19 cellular contexts compared by ENCODE assay signal in the genomic region with DNA sequence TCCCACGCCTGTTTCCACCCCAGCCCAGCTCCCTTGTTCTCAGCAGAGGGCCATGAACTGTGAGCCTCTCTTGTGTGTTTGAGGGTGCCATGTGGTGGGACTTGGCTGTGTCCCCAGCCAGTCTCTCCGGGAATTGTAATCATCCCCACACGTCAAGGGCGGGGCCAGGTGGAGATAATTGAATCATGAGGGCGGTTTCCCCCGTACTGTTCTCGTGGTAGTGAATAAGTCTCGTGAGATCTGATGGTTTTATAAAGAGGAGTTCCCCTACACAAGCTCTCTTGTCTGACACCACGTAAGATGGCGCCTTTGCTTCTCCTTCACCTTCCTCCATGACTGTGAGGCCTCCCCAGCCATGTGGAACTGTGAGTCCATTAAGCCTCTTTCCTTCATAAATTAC. TPM values are rescaled to one million over a fixed set of nuclear protein-coding genes. Genes with fewer than 3 reads are reported as not detected.
A peak's percentile ranks its signal among the peaks of the same experiment; 100 is the strongest.
DNase-seq lines count a peak whose midpoint lies in the region; ATAC-seq, FAIRE-seq and TF ChIP-seq lines count a peak whose summit lies in the region.
"Had no signal": no experiment of that assay in that cellular context is flagged by ENCODE, and none has a peak within 500 bp of the region (broad histone marks: within the 10 kb centered on the region; RNA-seq: fewer than 3 reads in every experiment).

No MANE protein-coding gene starts in this region.

- peak; percentile 76 for TF ChIP-seq POLR2A in K562 (conservative IDR thresholded peaks at IDR 0.05)

- no peaks in the 10 kb centered on the region for H3K9me1 ChIP-seq in K562 (ENCODE audit: control insufficient read depth, insufficient read depth, low read length)

- peaks cover 4% of the 10 kb centered on the region for H3K27me3 Mint-ChIP-seq in HFFc6 (ENCODE audit: insufficient read depth)
- H3K27me3 Mint-ChIP-seq in nephron progenitor cell (ENCODE audit: low read depth, poor library complexity) = peaks cover 6% of the 10 kb centered on the region

- FAIRE-seq in K562 (lab: Jason Lieb, UNC) = no peak
- FAIRE-seq: D721Med, HepG2 had no signal

- peak; percentile 71 for ATAC-seq in K562
- ATAC-seq in HG03139 (IDR thresholded peaks at IDR 0.05; ENCODE audit: unreplicated experiment) = no peak
- ATAC-seq: HepG2 had no signal

- H3K9ac ChIP-seq in K562 (ENCODE audit: insufficient read depth in 1 of 2, low read depth in 2 of 2, low read length in 2 of 2) = peak overlapping the region; percentile 39 to 84; a peak in 3 of 4 replicates
- H3K9ac ChIP-seq: GM23248, SK-N-SH had no signal

- H3K9me3 Mint-ChIP-seq in HFFc6 (no peaks in the 10 kb centered on the region), nephron progenitor cell (no peaks in the 10 kb centered on the region)
- H3K9me3 Mint-ChIP-seq: CD4-positive, alpha-beta memory T cell had no signal

- peak; percentile 5 for DNase-seq in COR-L47 (lab: John Stamatoyannopoulos, UW)
- DNase-seq in HFFc6 = no peak
- peak in 2 of 4 experiments; percentile 30 to 42 for DNase-seq in K562 (ENCODE audit: extremely low read depth in 1 of 4, low spot score in 3 of 4)
- no peak for DNase-seq in nephron progenitor cell
- DNase-seq in OCI-M2 (lab: John Stamatoyannopoulos, UW; ENCODE audit: unreplicated experiment) = no peak
- no peak for DNase-seq in SHP77 (lab: John Stamatoyannopoulos, UW)
- DNase-seq in NCI-H146 (lab: John Stamatoyannopoulos, UW) = no peak
- DNase-seq: BE2C; CD4-positive, alpha-beta memory T cell; GM23248; Karpas-422; NCI-H2029 treated with DMSO at 0.1 percent for 48 hours; NCI-H226; NCI-H526 treated with DMSO at 0.1 percent for 48 hours; PC-9; SK-N-SH had no signal

- H2AFZ ChIP-seq in K562 (ENCODE audit: low read depth, low read length) = peak overlapping the region; percentile 83
- H2AFZ ChIP-seq: GM23248, PC-9 had no signal

- TF ChIP-seq CTCF in HFFc6 (IDR thresholded peaks at IDR 0.05) = no peak
- TF ChIP-seq CTCF in K562 (IDR thresholded peaks at IDR 0.05 in 2 of 3, conservative IDR thresholded peaks at IDR 0.05 in 1 of 3; ENCODE audit: insufficient read depth in 2 of 3, low read depth in 1 of 3, low read length in 3 of 3) = no peak
- no peak for TF ChIP-seq CTCF in nephron progenitor cell (IDR thresholded peaks at IDR 0.05)

- no peaks in the 10 kb centered on the region for H3K36me3 Mint-ChIP-seq in HFFc6 (ENCODE audit: low read depth)
- H3K36me3 Mint-ChIP-seq in nephron progenitor cell (ENCODE audit: low read depth) = no peaks in the 10 kb centered on the region

- no peaks in the 10 kb centered on the region for H3K36me3 ChIP-seq in K562 (ENCODE audit: control insufficient read depth, insufficient read depth, low read length)
- H3K36me3 ChIP-seq: BE2C had no signal

- no peaks in the 10 kb centered on the region for H3K79me2 ChIP-seq in K562 (ENCODE audit: control insufficient read depth, insufficient read depth, low read length)

- no peaks in the 10 kb centered on the region for H4K20me1 ChIP-seq in K562 (replicated peaks; ENCODE audit: control insufficient read depth, insufficient read depth, low read length)

- H3K4me1 Mint-ChIP-seq in HFFc6 (ENCODE audit: low read depth) = peaks cover 19% of the 10 kb centered on the region
- H3K4me1 Mint-ChIP-seq in nephron progenitor cell = peaks cover 33% of the 10 kb centered on the region
- H3K4me1 Mint-ChIP-seq: CD4-positive, alpha-beta memory T cell had no signal

- peak overlapping the region; percentile 13 for H3K4me3 ChIP-seq in K562
- H3K4me3 ChIP-seq: GM23248, PC-9 had no signal

- TF ChIP-seq RAD21 in K562 (CRISPR knock-in tag; conservative IDR thresholded peaks at IDR 0.05 in 1 of 2, IDR thresholded peaks at IDR 0.05 in 1 of 2) = no peak

- CTCF ChIA-PET in K562 (lab: Yijun Ruan, JAX; ENCODE audit: low intra/inter-chr PET ratio) = no interaction called here

- H3K4me1 ChIP-seq in K562 (replicated peaks in 1 of 2; ENCODE audit: control insufficient read depth in 2 of 2, insufficient read depth in 2 of 2, low read length in 2 of 2) = peaks cover 0 to 48% of the 10 kb centered on the region in 2 experiments; a peak in 2 of 5 replicates

- peak overlapping the region; percentile 1; the same call in 1 of the 3 replicates for H3K27ac ChIP-seq in K562 (ENCODE audit: extremely low read depth, low read depth, low read length)
- H3K27ac ChIP-seq: GM23248, PC-9 had no signal

- peak overlapping the region; percentile 51 for H3K4me2 ChIP-seq in K562 (ENCODE audit: insufficient read depth, low read length)
- H3K4me2 ChIP-seq: PC-9, SK-N-SH had no signal

- H3K27ac Mint-ChIP-seq in HFFc6 (peak overlapping the region; percentile 29; the same call in 1 of the 2 replicates), nephron progenitor cell (peak overlapping the region; percentile 83)

- intact Hi-C loops in K562 (cut with micrococcal nuclease) = loop anchor here (10.0 kb wide), 1 partner anchor 66 kb away; no protein-coding TSS in a partner anchor

- POLR2A ChIA-PET in K562 (lab: Yijun Ruan, JAX) = interaction anchor here (1.0 to 2.5 kb wide), 2 partner anchors 9 to 10 kb away, joined by 3 to 19 read pairs; no protein-coding TSS in a partner anchor

- peaks cover 18 to 48% of the 10 kb centered on the region in 2 experiments; a peak in 4 of 5 replicates for H3K27me3 ChIP-seq in K562 (ENCODE audit: control insufficient read depth in 2 of 2, insufficient read depth in 2 of 2, low read length in 2 of 2)
- H3K27me3 ChIP-seq: BE2C had no signal

- WGBS in K562 (ENCODE audit: insufficient coverage, low coverage, missing lambda C conversion rate) = 7% methylated on average over 10 of the region's 10 CpGs

- no peak for TF ChIP-seq EP300 in K562 (IDR thresholded peaks at IDR 0.05; ENCODE audit: low read length)

- no peaks in the 10 kb centered on the region for H3K9me3 ChIP-seq in K562 (replicated peaks; ENCODE audit: control insufficient read depth, insufficient read depth, low read depth, low read length)
- H3K9me3 ChIP-seq: BE2C, SK-N-SH had no signal

- no TSS peak for BruUV-seq in K562 (replicated peaks; lab: Mats Ljungman, UMichigan)

- in situ Hi-C loops in K562 (cut with MboI) = no loop called here

- H3K4me3 Mint-ChIP-seq in HFFc6 (no peak overlapping the region), nephron progenitor cell (no peak overlapping the region)
- H3K4me3 Mint-ChIP-seq: CD4-positive, alpha-beta memory T cell had no signal

TF ChIP-seq in K562, 482 proteins besides CTCF, POLR2A, EP300 and RAD21 (continues in another document):
- TF ChIP-seq POLR2B (IDR thresholded peaks at IDR 0.05; ENCODE audit: low read depth, partially characterized antibody) (peak; percentile 26), ZNF175 (CRISPR knock-in tag; IDR thresholded peaks at IDR 0.05; ENCODE audit: low read depth) (no peak), C11orf30 (IDR thresholded peaks at IDR 0.05; ENCODE audit: low read depth) (no peak), ATF1 (CRISPR knock-in tag; IDR thresholded peaks at IDR 0.05) (no peak), ATF1 (tag; IDR thresholded peaks at IDR 0.05) (0 out of 2 replicates have a peak, but pooled peaks have one; percentile 24), TEAD4 (IDR thresholded peaks at IDR 0.05; ENCODE audit: low read length) (peak; percentile 11; the same call in 1 of the 2 replicates), TEAD4 (CRISPR knock-in tag; IDR thresholded peaks at IDR 0.05; ENCODE audit: borderline replicate concordance) (no peak), ZNF79 (CRISPR knock-in tag; IDR thresholded peaks at IDR 0.05; ENCODE audit: low read depth) (no peak)

RNA-seq across cellular contexts. Expression of a gene that starts 57.2 kb away (rescaled TPM):
- 100 to 1,000 TPM; 426 to 514 (median 467) TPM for total RNA-seq in HFFc6 (2021; fragmentation: NEBNext Ultra II Directional; extraction: Animal tissue kit (Norgen Biotek cat#: 25700))
- 3.1 and 5.2 TPM in 2 replicates for total RNA-seq in K562 (2011; cell fraction: chromatin; rRNA removed; ENCODE audit: low replicate concordance)
- total RNA-seq in K562 (2011; cell fraction: nucleolus; rRNA removed) = 4.2 and 5.5 TPM in 2 replicates
- 1.4 and 2.1 TPM in 2 replicates for total RNA-seq in K562 (2011; cell fraction: nucleoplasm; rRNA removed)
- total RNA-seq in K562 (2014; rRNA removed) (0.41 and 0.45 TPM in 2 replicates), K562 (2014; rRNA removed; fragmentation: Illumina TruSeq; extraction: Trizol) (not detected in 2 replicates), K562 (2015; rRNA removed; fragmentation: Illumina TruSeq; extraction: Trizol) (0.07 and 0.11 TPM in 2 replicates), K562 (2021) (1.1 and 1.3 TPM in 2 replicates)
- polyA plus RNA-seq in K562 (2011; rRNA removed) (0.18 and 0.41 TPM in 2 replicates), K562 (2014; fragmentation: Illumina TruSeq; extraction: Trizol) (0.07 and 0.17 TPM in 2 replicates), K562 (2014; fragmentation: Nextera tagmentation; extraction: Ambion mirVana) (not detected), K562 (2014; rRNA removed) (0.29 and 0.47 TPM in 2 replicates)
- polyA plus RNA-seq in K562 (2011; cell fraction: cytosol; rRNA removed) = 0.12 and 0.30 TPM in 2 replicates
- polyA plus RNA-seq in K562 (2011; cell fraction: nucleus; rRNA removed) = 0.83 and 1.8 TPM in 2 replicates
- 0.35 and 8.2 TPM in 2 replicates for polyA plus RNA-seq in K562 (2012)
- 0.18 and 0.36 TPM in 2 replicates for polyA minus RNA-seq in K562 (2011; rRNA and poly(A)+ RNA removed)
- 0.64 and 1.4 TPM in 2 replicates for polyA minus RNA-seq in K562 (2011; cell fraction: cytosol; rRNA and poly(A)+ RNA removed)
- 0.67 and 1.2 TPM in 2 replicates for polyA minus RNA-seq in K562 (2011; cell fraction: nucleus; rRNA and poly(A)+ RNA removed)

RNA-seq across cellular contexts. Expression of a gene that starts 59.1 kb away (rescaled TPM):
- total RNA-seq in HFFc6 (2021; fragmentation: NEBNext Ultra II Directional; extraction: Animal tissue kit (Norgen Biotek cat#: 25700)) = 100 to 1,000 TPM; 350 to 415 (median 382) TPM
- 0.32 and 1.5 TPM in 2 replicates for total RNA-seq in K562 (2011; cell fraction: chromatin; rRNA removed; ENCODE audit: low replicate concordance)
- total RNA-seq in K562 (2011; cell fraction: nucleolus; rRNA removed) = 1.7 and 3.8 TPM in 2 replicates
- total RNA-seq in K562 (2011; cell fraction: nucleoplasm; rRNA removed) = 1.2 and 1.4 TPM in 2 replicates
- total RNA-seq in K562 (2014; rRNA removed) (0.14 and 0.53 TPM in 2 replicates), K562 (2014; rRNA removed; fragmentation: Illumina TruSeq; extraction: Trizol) (0.13 TPM in 1 of 2 replicates, not detected in the other), K562 (2015; rRNA removed; fragmentation: Illumina TruSeq; extraction: Trizol) (0.04 and 0.14 TPM in 2 replicates), K562 (2021) (1.2 and 1.3 TPM in 2 replicates)
- polyA plus RNA-seq in K562 (2011; rRNA removed) (0.10 and 0.39 TPM in 2 replicates), K562 (2014; fragmentation: Illumina TruSeq; extraction: Trizol) (0.07 and 0.21 TPM in 2 replicates), K562 (2014; fragmentation: Nextera tagmentation; extraction: Ambion mirVana) (not detected), K562 (2014; rRNA removed) (0.50 and 0.76 TPM in 2 replicates)
- 0.21 and 0.48 TPM in 2 replicates for polyA plus RNA-seq in K562 (2011; cell fraction: cytosol; rRNA removed)
- polyA plus RNA-seq in K562 (2011; cell fraction: nucleus; rRNA removed) = 3.8 and 4.4 TPM in 2 replicates
- 0.57 and 1.5 TPM in 2 replicates for polyA plus RNA-seq in K562 (2012)
- polyA minus RNA-seq in K562 (2011; rRNA and poly(A)+ RNA removed) = not detected in 2 replicates
- polyA minus RNA-seq in K562 (2011; cell fraction: cytosol; rRNA and poly(A)+ RNA removed) = 1.5 TPM in 1 of 2 replicates, not detected in the other
- polyA minus RNA-seq in K562 (2011; cell fraction: nucleus; rRNA and poly(A)+ RNA removed) = 0.40 and 1.2 TPM in 2 replicates

Comparison
In these comparisons a context has a peak if more than half of its experiments do, and no peak if none do; other contexts are left out.
1. RNA of a gene that starts 57.2 kb away (total RNA-seq): 426 to 514 TPM in HFFc6; 0.07 to 5.5 TPM in K562; every median in the first group is over 10 times any median in the second.
2. RNA of a gene that starts 59.1 kb away (total RNA-seq): 350 to 415 TPM in HFFc6; 0.04 to 3.8 TPM in K562; every median in the first group is over 10 times any median in the second.